ENCODE assay signal across 1 cellular context in genomic region chr7:100708395-100708794, GRCh38.
TF ChIP-seq lines count a peak whose summit lies in the region.

No MANE protein-coding gene starts in this region.

TF ChIP-seq in HEK293T, 16 proteins besides CTCF, POLR2A, EP300 and RAD21 (continued from another document):
- TF ChIP-seq ELF4 (IDR thresholded peaks at IDR 0.05) (no peak), FOXM1 (IDR thresholded peaks at IDR 0.05; ENCODE audit: borderline replicate concordance) (no peak), L3MBTL2 (conservative IDR thresholded peaks at IDR 0.05) (no peak)
